21 cellular contexts compared by ENCODE assay signal in genomic region chr21:27817061-27817460, GRCh38.
A peak's percentile ranks its signal among the peaks of the same experiment; 100 is the strongest.
DNase-seq lines count a peak whose midpoint lies in the region; ATAC-seq and TF ChIP-seq lines count a peak whose summit lies in the region.
"Had no signal": no experiment of that assay in that cellular context is flagged by ENCODE, and none has a peak within 500 bp of the region (broad histone marks: within the 10 kb centered on the region; RNA-seq: fewer than 3 reads in every experiment).

No MANE protein-coding gene starts in this region.

- TF ChIP-seq POLR2A in body of pancreas (IDR thresholded peaks at IDR 0.05), result no peak

- no peaks in the 10 kb centered on the region for H3K36me3 Mint-ChIP-seq in mesothelial cell of epicardium
- H3K36me3 Mint-ChIP-seq: activated naive CD8-positive, alpha-beta T cell treated with anti-CD3 and anti-CD28 coated beads, Interleukin-2, amount 10 ng/mL, durations not matched to agents 7 days and 5 days; CD8-positive, alpha-beta memory T cell had no signal

- peaks cover 4% of the 10 kb centered on the region for H3K9me3 Mint-ChIP-seq in mesothelial cell of epicardium
- H3K9me3 Mint-ChIP-seq: nephron progenitor cell had no signal

- peak overlapping the region in 1 of 2 donors; percentile 3 for H3K9ac ChIP-seq in stomach smooth muscle (ENCODE audit: low read length in 2 of 2)

- H3K36me3 ChIP-seq in stomach smooth muscle (ENCODE audit: control insufficient read depth in 2 of 2, insufficient read depth in 2 of 2, low read length in 2 of 2) (no peaks in the 10 kb centered on the region), body of pancreas (replicated peaks in 1 of 2; ENCODE audit: insufficient read depth in 1 of 2, low read depth in 2 of 2) (no peaks in the 10 kb centered on the region)
- H3K36me3 ChIP-seq: breast epithelium, HAP-1, prostate gland had no signal

- H3K4me1 ChIP-seq in stomach smooth muscle (ENCODE audit: control insufficient read depth, insufficient read depth, low read length), result peaks cover 11% of the 10 kb centered on the region
- H3K4me1 ChIP-seq in body of pancreas, result no peaks in the 10 kb centered on the region
- H3K4me1 ChIP-seq: breast epithelium, HAP-1, prostate gland had no signal

- no peak for ATAC-seq in body of pancreas

- no peak overlapping the region for H3K4me3 ChIP-seq in stomach smooth muscle (ENCODE audit: low read length in 2 of 2)
- no peak overlapping the region for H3K4me3 ChIP-seq in body of pancreas
- H3K4me3 ChIP-seq: breast epithelium, HAP-1, prostate gland, SK-N-MC had no signal

- TF ChIP-seq CTCF in mesothelial cell of epicardium (IDR thresholded peaks at IDR 0.05; ENCODE audit: unreplicated experiment) (no peak), body of pancreas (IDR thresholded peaks at IDR 0.05) (no peak)

- intact Hi-C loops in body of pancreas (cut with DNase I), result no loop called here

- H3K27ac Mint-ChIP-seq in mesothelial cell of epicardium, result peak overlapping the region; percentile 59
- H3K27ac Mint-ChIP-seq: activated naive CD8-positive, alpha-beta T cell treated with anti-CD3 and anti-CD28 coated beads, Interleukin-2, amount 10 ng/mL, durations not matched to agents 7 days and 5 days; CD8-positive, alpha-beta memory T cell; nephron progenitor cell had no signal

- peaks cover 29% of the 10 kb centered on the region for H3K4me1 Mint-ChIP-seq in mesothelial cell of epicardium
- H3K4me1 Mint-ChIP-seq: activated naive CD8-positive, alpha-beta T cell treated with anti-CD3 and anti-CD28 coated beads, Interleukin-2, amount 10 ng/mL, durations not matched to agents 7 days and 5 days; CD8-positive, alpha-beta memory T cell had no signal

- H3K27me3 ChIP-seq in stomach smooth muscle (ENCODE audit: control insufficient read depth in 1 of 2, insufficient read depth in 2 of 2, low read length in 2 of 2) (no peaks in the 10 kb centered on the region), body of pancreas (no peaks in the 10 kb centered on the region)
- H3K27me3 ChIP-seq: breast epithelium had no signal

- H3K9me3 ChIP-seq in stomach smooth muscle (ENCODE audit: control insufficient read depth in 2 of 2, low read length in 2 of 2) (no peaks in the 10 kb centered on the region), body of pancreas (no peaks in the 10 kb centered on the region)
- H3K9me3 ChIP-seq: breast epithelium, HAP-1, prostate gland had no signal

- 71 to 100% methylated on average over 1 of the region's 1 CpG for WGBS in body of pancreas, 2 donors

- H3K27ac ChIP-seq in stomach smooth muscle (ENCODE audit: low read length) (peak overlapping the region; percentile 78), body of pancreas (no peak overlapping the region)
- H3K27ac ChIP-seq: breast epithelium, prostate gland, SK-N-MC had no signal

- DNase-seq in amniotic epithelial cell (ENCODE audit: low read depth), result peak; percentile 75
- peak; percentile 1 for DNase-seq in glomerular visceral epithelial cell (ENCODE audit: extremely low spot score)
- no peak for DNase-seq in mesothelial cell of epicardium (ENCODE audit: low spot score in 2 of 2, unreplicated experiment in 2 of 2)
- no peak for DNase-seq in T-helper 2 cell
- no peak for DNase-seq in HuH-7 (ENCODE audit: low spot score)
- DNase-seq in body of pancreas, result no peak
- DNase-seq in NCI-H526 (lab: John Stamatoyannopoulos, UW), result no peak
- DNase-seq: activated CD8-positive, alpha-beta memory T cell treated with anti-CD3 and anti-CD28 coated beads for 24 hours; activated naive CD8-positive, alpha-beta T cell treated with anti-CD3 and anti-CD28 coated beads, Interleukin-2, amount 10 ng/mL, durations not matched to agents 7 days and 5 days; CD8-positive, alpha-beta memory T cell; DMS53; glutamatergic neuron; NCI-H1417; NCI-H2171; NCI-H69; nephron progenitor cell had no signal

- H3K27me3 Mint-ChIP-seq in mesothelial cell of epicardium (ENCODE audit: low read depth), result no peaks in the 10 kb centered on the region
- H3K27me3 Mint-ChIP-seq: activated naive CD8-positive, alpha-beta T cell treated with anti-CD3 and anti-CD28 coated beads, Interleukin-2, amount 10 ng/mL, durations not matched to agents 7 days and 5 days; CD8-positive, alpha-beta memory T cell had no signal

- no peak overlapping the region for H3K4me3 Mint-ChIP-seq in mesothelial cell of epicardium
- H3K4me3 Mint-ChIP-seq: activated naive CD8-positive, alpha-beta T cell treated with anti-CD3 and anti-CD28 coated beads, Interleukin-2, amount 10 ng/mL, durations not matched to agents 7 days and 5 days; CD8-positive, alpha-beta memory T cell; nephron progenitor cell had no signal

Comparison
In these comparisons a context has a peak if more than half of its experiments do, and no peak if none do; other contexts are left out.
1. DNase-seq: peak in amniotic epithelial cell (single experiment) and glomerular visceral epithelial cell (single experiment); none in mesothelial cell of epicardium (0 of 2), T-helper 2 cell (0 of 5), HuH-7 (single experiment), body of pancreas (0 of 4) and NCI-H526 (0 of 2).